ENCODE assay signal across 8 cellular contexts in genomic region chr20:19211661-19212523, GRCh38. TPM values are rescaled to one million over a fixed set of nuclear protein-coding genes. Genes with fewer than 3 reads are reported as not detected.
DNase-seq lines count a peak whose midpoint lies in the region; ATAC-seq and TF ChIP-seq lines count a peak whose summit lies in the region.

No MANE protein-coding gene starts in this region.

- H3K27ac Mint-ChIP-seq in neural crest cell (ENCODE audit: unreplicated experiment), result no peak overlapping the region

- no peaks in the 10 kb centered on the region for H3K4me1 ChIP-seq in foreskin keratinocyte

- no peaks in the 10 kb centered on the region for H3K36me3 Mint-ChIP-seq in neural crest cell (ENCODE audit: low read depth)

- H3K27me3 ChIP-seq in foreskin keratinocyte, result peaks cover 64% of the 10 kb centered on the region

- no peak overlapping the region for H3K27ac ChIP-seq in foreskin keratinocyte

- DNase-seq in NCI-H345 treated with DMSO at 0.1 percent for 48 hours (lab: John Stamatoyannopoulos, UW; ENCODE audit: unreplicated experiment) (peak; percentile 27), foreskin keratinocyte (peak in 1 of 2 donors; percentile 21), neural crest cell (ENCODE audit: low read depth, low spot score) (peak; percentile 18)
- no peak for DNase-seq in activated CD8-positive, alpha-beta memory T cell treated with anti-CD3 and anti-CD28 coated beads, Interleukin-2, amount 50 U/mL, for 4 hours
- no peak for DNase-seq in stimulated activated CD4-positive, alpha-beta T cell treated with anti-CD3 and anti-CD28 coated beads, Interleukin-15, amount 100 ng/mL, for 24 hours

- peaks cover 90% of the 10 kb centered on the region for H3K27me3 Mint-ChIP-seq in neural crest cell (ENCODE audit: low read depth)

- H3K4me3 Mint-ChIP-seq in neural crest cell, result peak overlapping the region; percentile 72

- H3K9me3 Mint-ChIP-seq in neural crest cell, result no peaks in the 10 kb centered on the region

- peak; percentile 43 for TF ChIP-seq CTCF in foreskin keratinocyte (conservative IDR thresholded peaks at IDR 0.05)
- peak; percentile 29 for TF ChIP-seq CTCF in neural crest cell (conservative IDR thresholded peaks at IDR 0.05)

- ATAC-seq in GM18907 (IDR thresholded peaks at IDR 0.05; ENCODE audit: unreplicated experiment), result peak; percentile 24
- ATAC-seq in foreskin keratinocyte, result peak; percentile 44
- no peak for ATAC-seq in HG03159 (IDR thresholded peaks at IDR 0.05; ENCODE audit: unreplicated experiment)
- ATAC-seq in GM19324 (IDR thresholded peaks at IDR 0.05; ENCODE audit: low FRiP score, unreplicated experiment), result no peak

- H3K4me1 Mint-ChIP-seq in neural crest cell, result peaks cover 5% of the 10 kb centered on the region

RNA-seq across cellular contexts. Expression of gene SLC24A3, which starts 0.6 kb away (rescaled TPM):
- total RNA-seq in foreskin keratinocyte (0.20 and 0.25 TPM in 2 replicates), neural crest cell (0.27 and 0.51 TPM in 2 replicates)
- 0.10 and 0.15 TPM in 2 replicates for polyA plus RNA-seq in foreskin keratinocyte

Comparison
In these comparisons a context has a peak if more than half of its experiments do, and no peak if none do; other contexts are left out.
1. ATAC-seq: peak in GM18907 (single experiment) and foreskin keratinocyte (single experiment); none in HG03159 (single experiment) and GM19324 (single experiment).
2. DNase-seq: peak in NCI-H345 treated with DMSO at 0.1 percent for 48 hours (single experiment) and neural crest cell (single experiment); none in activated CD8-positive, alpha-beta memory T cell treated with anti-CD3 and anti-CD28 coated beads, Interleukin-2, amount 50 U/mL, for 4 hours (single experiment) and stimulated activated CD4-positive, alpha-beta T cell treated with anti-CD3 and anti-CD28 coated beads, Interleukin-15, amount 100 ng/mL, for 24 hours (single experiment).